2 cellular contexts compared by ENCODE assay signal in the genomic region with DNA sequence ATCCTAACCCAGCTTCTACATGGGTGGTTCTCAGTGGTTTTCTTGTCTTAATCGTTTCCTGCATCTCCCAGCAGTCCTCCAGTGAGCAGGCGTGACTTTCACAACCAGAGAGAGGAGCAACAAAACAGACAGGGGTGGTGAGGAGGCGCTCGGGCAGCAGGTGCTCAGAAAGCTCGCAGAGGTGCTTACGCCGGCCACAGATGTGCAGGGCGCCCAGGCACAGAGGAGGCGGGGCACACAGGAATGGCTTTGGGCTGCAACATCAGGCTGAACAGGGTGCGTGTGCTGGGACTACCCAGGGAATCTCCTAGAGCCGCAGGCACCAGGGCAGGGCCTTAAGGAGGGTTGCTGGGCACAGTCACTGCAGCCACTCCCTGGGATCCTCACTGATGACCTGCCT.
TF ChIP-seq lines count a peak whose summit lies in the region.

No MANE protein-coding gene starts in this region.

TF ChIP-seq in GM23338, 12 proteins besides CTCF, POLR2A, EP300 and RAD21:
- no peak for TF ChIP-seq POLR2AphosphoS5 (IDR thresholded peaks at IDR 0.05; ENCODE audit: low read depth)

TF ChIP-seq in SK-N-SH, 30 proteins besides CTCF, POLR2A, EP300 and RAD21:
- no peak for TF ChIP-seq JUND (IDR thresholded peaks at IDR 0.05)
